In the genomic region with DNA sequence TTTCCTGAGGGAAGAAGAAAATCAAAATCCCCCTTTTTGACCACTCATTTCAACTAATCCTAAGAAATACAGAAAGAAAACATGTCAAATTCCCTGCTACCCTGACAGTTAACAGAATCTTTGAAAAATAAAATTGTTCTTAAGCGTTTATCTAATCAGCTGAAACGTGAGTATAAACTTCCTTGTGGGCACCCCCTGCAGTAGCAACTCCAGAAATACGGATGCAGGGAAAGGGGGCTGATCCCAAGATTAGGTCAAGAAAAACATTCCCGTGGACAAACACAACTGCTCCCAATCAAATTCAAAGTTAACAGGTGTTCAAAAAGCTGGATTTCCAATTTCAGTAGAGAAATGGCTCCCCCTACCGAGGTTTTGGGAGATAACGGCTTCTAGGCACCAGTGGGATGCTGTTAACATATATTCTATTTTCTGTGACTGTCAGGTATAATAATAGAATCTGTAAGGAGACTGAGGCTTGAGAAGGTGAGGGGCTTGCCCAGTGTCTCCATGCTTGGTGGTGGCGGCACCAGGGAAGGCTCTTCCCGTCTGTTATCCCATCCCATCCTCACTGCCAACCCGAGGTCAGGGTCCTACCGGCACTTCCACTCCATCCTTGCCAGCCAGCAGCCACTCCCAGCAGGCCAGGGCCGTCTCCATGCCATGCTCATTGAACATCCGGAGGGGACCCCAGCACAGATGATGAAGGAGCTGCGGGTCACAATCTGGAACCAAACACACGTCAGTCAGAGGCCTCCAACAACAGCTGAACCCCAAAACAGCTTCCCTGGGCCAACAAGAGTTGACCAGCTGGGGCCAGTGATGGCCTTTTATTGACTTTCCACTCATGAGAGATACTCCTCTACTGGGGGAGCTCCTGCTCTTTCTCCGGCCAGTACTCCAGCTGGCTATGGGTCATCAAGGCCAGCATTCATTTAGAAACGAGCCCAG, we compare ENCODE assay signal across 1 cellular context.
TF ChIP-seq lines count a peak whose summit lies in the region.

No MANE protein-coding gene starts in this region.

TF ChIP-seq in K562, 482 proteins besides CTCF, POLR2A, EP300 and RAD21 (continued from another document and continues in another):
- TF ChIP-seq, protein P1, sequence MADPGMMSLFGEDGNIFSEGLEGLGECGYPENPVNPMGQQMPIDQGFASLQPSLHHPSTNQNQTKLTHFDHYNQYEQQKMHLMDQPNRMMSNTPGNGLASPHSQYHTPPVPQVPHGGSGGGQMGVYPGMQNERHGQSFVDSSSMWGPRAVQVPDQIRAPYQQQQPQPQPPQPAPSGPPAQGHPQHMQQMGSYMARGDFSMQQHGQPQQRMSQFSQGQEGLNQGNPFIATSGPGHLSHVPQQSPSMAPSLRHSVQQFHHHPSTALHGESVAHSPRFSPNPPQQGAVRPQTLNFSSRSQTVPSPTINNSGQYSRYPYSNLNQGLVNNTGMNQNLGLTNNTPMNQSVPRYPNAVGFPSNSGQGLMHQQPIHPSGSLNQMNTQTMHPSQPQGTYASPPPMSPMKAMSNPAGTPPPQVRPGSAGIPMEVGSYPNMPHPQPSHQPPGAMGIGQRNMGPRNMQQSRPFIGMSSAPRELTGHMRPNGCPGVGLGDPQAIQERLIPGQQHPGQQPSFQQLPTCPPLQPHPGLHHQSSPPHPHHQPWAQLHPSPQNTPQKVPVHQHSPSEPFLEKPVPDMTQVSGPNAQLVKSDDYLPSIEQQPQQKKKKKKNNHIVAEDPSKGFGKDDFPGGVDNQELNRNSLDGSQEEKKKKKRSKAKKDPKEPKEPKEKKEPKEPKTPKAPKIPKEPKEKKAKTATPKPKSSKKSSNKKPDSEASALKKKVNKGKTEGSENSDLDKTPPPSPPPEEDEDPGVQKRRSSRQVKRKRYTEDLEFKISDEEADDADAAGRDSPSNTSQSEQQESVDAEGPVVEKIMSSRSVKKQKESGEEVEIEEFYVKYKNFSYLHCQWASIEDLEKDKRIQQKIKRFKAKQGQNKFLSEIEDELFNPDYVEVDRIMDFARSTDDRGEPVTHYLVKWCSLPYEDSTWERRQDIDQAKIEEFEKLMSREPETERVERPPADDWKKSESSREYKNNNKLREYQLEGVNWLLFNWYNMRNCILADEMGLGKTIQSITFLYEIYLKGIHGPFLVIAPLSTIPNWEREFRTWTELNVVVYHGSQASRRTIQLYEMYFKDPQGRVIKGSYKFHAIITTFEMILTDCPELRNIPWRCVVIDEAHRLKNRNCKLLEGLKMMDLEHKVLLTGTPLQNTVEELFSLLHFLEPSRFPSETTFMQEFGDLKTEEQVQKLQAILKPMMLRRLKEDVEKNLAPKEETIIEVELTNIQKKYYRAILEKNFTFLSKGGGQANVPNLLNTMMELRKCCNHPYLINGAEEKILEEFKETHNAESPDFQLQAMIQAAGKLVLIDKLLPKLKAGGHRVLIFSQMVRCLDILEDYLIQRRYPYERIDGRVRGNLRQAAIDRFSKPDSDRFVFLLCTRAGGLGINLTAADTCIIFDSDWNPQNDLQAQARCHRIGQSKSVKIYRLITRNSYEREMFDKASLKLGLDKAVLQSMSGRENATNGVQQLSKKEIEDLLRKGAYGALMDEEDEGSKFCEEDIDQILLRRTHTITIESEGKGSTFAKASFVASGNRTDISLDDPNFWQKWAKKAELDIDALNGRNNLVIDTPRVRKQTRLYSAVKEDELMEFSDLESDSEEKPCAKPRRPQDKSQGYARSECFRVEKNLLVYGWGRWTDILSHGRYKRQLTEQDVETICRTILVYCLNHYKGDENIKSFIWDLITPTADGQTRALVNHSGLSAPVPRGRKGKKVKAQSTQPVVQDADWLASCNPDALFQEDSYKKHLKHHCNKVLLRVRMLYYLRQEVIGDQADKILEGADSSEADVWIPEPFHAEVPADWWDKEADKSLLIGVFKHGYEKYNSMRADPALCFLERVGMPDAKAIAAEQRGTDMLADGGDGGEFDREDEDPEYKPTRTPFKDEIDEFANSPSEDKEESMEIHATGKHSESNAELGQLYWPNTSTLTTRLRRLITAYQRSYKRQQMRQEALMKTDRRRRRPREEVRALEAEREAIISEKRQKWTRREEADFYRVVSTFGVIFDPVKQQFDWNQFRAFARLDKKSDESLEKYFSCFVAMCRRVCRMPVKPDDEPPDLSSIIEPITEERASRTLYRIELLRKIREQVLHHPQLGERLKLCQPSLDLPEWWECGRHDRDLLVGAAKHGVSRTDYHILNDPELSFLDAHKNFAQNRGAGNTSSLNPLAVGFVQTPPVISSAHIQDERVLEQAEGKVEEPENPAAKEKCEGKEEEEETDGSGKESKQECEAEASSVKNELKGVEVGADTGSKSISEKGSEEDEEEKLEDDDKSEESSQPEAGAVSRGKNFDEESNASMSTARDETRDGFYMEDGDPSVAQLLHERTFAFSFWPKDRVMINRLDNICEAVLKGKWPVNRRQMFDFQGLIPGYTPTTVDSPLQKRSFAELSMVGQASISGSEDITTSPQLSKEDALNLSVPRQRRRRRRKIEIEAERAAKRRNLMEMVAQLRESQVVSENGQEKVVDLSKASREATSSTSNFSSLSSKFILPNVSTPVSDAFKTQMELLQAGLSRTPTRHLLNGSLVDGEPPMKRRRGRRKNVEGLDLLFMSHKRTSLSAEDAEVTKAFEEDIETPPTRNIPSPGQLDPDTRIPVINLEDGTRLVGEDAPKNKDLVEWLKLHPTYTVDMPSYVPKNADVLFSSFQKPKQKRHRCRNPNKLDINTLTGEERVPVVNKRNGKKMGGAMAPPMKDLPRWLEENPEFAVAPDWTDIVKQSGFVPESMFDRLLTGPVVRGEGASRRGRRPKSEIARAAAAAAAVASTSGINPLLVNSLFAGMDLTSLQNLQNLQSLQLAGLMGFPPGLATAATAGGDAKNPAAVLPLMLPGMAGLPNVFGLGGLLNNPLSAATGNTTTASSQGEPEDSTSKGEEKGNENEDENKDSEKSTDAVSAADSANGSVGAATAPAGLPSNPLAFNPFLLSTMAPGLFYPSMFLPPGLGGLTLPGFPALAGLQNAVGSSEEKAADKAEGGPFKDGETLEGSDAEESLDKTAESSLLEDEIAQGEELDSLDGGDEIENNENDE (IDR thresholded peaks at IDR 0.05; ENCODE audit: low read depth, low read length), result no peak
- TF ChIP-seq NR1H2 (CRISPR knock-in tag; IDR thresholded peaks at IDR 0.05) (0 out of 2 replicates have a peak, but pooled peaks have one; percentile 33), ETV6 (IDR thresholded peaks at IDR 0.05; ENCODE audit: borderline replicate concordance in 1 of 2, low read depth in 2 of 2, low read length in 1 of 2) (no peak), ETV6 (CRISPR knock-in tag; IDR thresholded peaks at IDR 0.05; ENCODE audit: borderline replicate concordance) (no peak), SMAD1 (IDR thresholded peaks at IDR 0.05; ENCODE audit: low read depth, low read length, partially characterized antibody) (peak; percentile 35), ZNF23 (CRISPR knock-in tag; IDR thresholded peaks at IDR 0.05) (no peak), ZNF212 (CRISPR knock-in tag; IDR thresholded peaks at IDR 0.05) (no peak), ZNF551 (CRISPR knock-in tag; IDR thresholded peaks at IDR 0.05) (no peak), PHF20 (IDR thresholded peaks at IDR 0.05; ENCODE audit: partially characterized antibody) (no peak), ZNF589 (CRISPR knock-in tag; IDR thresholded peaks at IDR 0.05; ENCODE audit: low read depth) (no peak), ZNF707 (CRISPR knock-in tag; conservative IDR thresholded peaks at IDR 0.05) (no peak), HDAC8 (tag; IDR thresholded peaks at IDR 0.05) (no peak), CXXC5 (CRISPR knock-in tag; IDR thresholded peaks at IDR 0.05) (no peak), ZNF41 (CRISPR knock-in tag; conservative IDR thresholded peaks at IDR 0.05) (no peak), RB1 (IDR thresholded peaks at IDR 0.05; ENCODE audit: low read depth) (peak; percentile 56; the same call in 1 of the 2 replicates), HMG20A (CRISPR knock-in tag; conservative IDR thresholded peaks at IDR 0.05) (no peak), CHD4 (IDR thresholded peaks at IDR 0.05; ENCODE audit: insufficient read depth, insufficient replicate concordance, low read depth, low read length, poor library complexity, severe bottlenecking) (no peak), KLF1 (tag; IDR thresholded peaks at IDR 0.05) (no peak; the same call in 1 of the 2 replicates), ZNF408 (CRISPR knock-in tag; IDR thresholded peaks at IDR 0.05; ENCODE audit: low read depth) (no peak), SNRNP70 (optimal IDR thresholded peaks at IDR 0.05; ENCODE audit: low read depth, low read length) (peak; percentile 63), HNRNPUL1 (IDR thresholded peaks at IDR 0.05; ENCODE audit: low read length) (no peak), DPF2 (IDR thresholded peaks at IDR 0.05) (no peak), HNRNPL (IDR thresholded peaks at IDR 0.05; ENCODE audit: low read depth, low read length) (no peak), ZNF316 (IDR thresholded peaks at IDR 0.05) (no peak), SP1 (CRISPR knock-in tag; IDR thresholded peaks at IDR 0.05) (no peak), SMARCA4 (IDR thresholded peaks at IDR 0.05) (no peak), ZNF764 (CRISPR knock-in tag; IDR thresholded peaks at IDR 0.05; ENCODE audit: low read depth) (no peak), HDGF (IDR thresholded peaks at IDR 0.05) (no peak)
- TF ChIP-seq, protein P2, sequence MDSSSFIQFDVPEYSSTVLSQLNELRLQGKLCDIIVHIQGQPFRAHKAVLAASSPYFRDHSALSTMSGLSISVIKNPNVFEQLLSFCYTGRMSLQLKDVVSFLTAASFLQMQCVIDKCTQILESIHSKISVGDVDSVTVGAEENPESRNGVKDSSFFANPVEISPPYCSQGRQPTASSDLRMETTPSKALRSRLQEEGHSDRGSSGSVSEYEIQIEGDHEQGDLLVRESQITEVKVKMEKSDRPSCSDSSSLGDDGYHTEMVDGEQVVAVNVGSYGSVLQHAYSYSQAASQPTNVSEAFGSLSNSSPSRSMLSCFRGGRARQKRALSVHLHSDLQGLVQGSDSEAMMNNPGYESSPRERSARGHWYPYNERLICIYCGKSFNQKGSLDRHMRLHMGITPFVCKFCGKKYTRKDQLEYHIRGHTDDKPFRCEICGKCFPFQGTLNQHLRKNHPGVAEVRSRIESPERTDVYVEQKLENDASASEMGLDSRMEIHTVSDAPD (CRISPR knock-in tag; IDR thresholded peaks at IDR 0.05), result no peak
- TF ChIP-seq, protein P3, sequence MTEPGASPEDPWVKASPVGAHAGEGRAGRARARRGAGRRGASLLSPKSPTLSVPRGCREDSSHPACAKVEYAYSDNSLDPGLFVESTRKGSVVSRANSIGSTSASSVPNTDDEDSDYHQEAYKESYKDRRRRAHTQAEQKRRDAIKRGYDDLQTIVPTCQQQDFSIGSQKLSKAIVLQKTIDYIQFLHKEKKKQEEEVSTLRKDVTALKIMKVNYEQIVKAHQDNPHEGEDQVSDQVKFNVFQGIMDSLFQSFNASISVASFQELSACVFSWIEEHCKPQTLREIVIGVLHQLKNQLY (CRISPR knock-in tag; conservative IDR thresholded peaks at IDR 0.05), result 0 out of 4 replicates have a peak, but pooled peaks of 1 of the 2 experiments have one; percentile 15
- TF ChIP-seq, protein P4, sequence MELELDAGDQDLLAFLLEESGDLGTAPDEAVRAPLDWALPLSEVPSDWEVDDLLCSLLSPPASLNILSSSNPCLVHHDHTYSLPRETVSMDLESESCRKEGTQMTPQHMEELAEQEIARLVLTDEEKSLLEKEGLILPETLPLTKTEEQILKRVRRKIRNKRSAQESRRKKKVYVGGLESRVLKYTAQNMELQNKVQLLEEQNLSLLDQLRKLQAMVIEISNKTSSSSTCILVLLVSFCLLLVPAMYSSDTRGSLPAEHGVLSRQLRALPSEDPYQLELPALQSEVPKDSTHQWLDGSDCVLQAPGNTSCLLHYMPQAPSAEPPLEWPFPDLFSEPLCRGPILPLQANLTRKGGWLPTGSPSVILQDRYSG (tag; conservative IDR thresholded peaks at IDR 0.05; ENCODE audit: low read depth), result no peak
- TF ChIP-seq, protein P5, sequence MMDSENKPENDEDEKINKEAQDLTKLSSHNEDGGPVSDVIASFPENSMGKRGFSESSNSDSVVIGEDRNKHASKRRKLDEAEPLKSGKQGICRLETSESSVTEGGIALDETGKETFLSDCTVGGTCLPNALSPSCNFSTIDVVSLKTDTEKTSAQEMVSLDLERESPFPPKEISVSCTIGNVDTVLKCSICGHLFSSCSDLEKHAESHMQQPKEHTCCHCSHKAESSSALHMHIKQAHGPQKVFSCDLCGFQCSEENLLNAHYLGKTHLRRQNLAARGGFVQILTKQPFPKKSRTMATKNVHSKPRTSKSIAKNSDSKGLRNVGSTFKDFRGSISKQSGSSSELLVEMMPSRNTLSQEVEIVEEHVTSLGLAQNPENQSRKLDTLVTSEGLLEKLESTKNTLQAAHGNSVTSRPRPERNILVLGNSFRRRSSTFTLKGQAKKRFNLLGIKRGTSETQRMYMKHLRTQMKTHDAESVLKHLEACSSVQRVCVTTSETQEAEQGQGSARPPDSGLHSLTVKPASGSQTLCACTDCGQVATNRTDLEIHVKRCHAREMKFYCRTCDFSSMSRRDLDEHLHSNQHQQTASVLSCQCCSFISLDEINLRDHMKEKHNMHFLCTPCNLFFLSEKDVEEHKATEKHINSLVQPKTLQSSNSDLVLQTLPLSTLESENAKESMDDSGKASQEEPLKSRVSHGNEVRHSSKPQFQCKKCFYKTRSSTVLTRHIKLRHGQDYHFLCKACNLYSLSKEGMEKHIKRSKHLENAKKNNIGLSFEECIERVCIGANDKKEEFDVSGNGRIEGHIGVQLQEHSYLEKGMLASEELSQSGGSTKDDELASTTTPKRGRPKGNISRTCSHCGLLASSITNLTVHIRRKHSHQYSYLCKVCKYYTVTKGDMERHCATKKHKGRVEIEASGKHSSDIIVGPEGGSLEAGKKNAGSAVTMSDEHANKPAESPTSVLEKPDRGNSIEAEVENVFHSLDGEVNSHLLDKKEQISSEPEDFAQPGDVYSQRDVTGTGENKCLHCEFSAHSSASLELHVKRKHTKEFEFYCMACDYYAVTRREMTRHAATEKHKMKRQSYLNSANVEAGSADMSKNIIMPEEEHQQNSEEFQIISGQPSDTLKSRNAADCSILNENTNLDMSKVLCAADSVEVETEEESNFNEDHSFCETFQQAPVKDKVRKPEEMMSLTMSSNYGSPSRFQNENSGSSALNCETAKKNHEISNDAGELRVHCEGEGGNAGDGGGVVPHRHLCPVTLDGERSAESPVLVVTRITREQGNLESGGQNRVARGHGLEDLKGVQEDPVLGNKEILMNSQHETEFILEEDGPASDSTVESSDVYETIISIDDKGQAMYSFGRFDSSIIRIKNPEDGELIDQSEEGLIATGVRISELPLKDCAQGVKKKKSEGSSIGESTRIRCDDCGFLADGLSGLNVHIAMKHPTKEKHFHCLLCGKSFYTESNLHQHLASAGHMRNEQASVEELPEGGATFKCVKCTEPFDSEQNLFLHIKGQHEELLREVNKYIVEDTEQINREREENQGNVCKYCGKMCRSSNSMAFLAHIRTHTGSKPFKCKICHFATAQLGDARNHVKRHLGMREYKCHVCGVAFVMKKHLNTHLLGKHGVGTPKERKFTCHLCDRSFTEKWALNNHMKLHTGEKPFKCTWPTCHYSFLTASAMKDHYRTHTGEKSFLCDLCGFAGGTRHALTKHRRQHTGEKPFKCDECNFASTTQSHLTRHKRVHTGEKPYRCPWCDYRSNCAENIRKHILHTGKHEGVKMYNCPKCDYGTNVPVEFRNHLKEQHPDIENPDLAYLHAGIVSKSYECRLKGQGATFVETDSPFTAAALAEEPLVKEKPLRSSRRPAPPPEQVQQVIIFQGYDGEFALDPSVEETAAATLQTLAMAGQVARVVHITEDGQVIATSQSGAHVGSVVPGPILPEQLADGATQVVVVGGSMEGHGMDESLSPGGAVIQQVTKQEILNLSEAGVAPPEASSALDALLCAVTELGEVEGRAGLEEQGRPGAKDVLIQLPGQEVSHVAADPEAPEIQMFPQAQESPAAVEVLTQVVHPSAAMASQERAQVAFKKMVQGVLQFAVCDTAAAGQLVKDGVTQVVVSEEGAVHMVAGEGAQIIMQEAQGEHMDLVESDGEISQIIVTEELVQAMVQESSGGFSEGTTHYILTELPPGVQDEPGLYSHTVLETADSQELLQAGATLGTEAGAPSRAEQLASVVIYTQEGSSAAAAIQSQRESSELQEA (IDR thresholded peaks at IDR 0.05; ENCODE audit: low read depth), result no peak
